In genomic region chr18:8229040-8229439, GRCh38 we compare ENCODE assay signal across 1 cellular context.
TF ChIP-seq lines count a peak whose summit lies in the region.

No MANE protein-coding gene starts in this region.

TF ChIP-seq in GM23338, 12 proteins besides CTCF, POLR2A, EP300 and RAD21 (continued from another document):
- TF ChIP-seq, protein P1, sequence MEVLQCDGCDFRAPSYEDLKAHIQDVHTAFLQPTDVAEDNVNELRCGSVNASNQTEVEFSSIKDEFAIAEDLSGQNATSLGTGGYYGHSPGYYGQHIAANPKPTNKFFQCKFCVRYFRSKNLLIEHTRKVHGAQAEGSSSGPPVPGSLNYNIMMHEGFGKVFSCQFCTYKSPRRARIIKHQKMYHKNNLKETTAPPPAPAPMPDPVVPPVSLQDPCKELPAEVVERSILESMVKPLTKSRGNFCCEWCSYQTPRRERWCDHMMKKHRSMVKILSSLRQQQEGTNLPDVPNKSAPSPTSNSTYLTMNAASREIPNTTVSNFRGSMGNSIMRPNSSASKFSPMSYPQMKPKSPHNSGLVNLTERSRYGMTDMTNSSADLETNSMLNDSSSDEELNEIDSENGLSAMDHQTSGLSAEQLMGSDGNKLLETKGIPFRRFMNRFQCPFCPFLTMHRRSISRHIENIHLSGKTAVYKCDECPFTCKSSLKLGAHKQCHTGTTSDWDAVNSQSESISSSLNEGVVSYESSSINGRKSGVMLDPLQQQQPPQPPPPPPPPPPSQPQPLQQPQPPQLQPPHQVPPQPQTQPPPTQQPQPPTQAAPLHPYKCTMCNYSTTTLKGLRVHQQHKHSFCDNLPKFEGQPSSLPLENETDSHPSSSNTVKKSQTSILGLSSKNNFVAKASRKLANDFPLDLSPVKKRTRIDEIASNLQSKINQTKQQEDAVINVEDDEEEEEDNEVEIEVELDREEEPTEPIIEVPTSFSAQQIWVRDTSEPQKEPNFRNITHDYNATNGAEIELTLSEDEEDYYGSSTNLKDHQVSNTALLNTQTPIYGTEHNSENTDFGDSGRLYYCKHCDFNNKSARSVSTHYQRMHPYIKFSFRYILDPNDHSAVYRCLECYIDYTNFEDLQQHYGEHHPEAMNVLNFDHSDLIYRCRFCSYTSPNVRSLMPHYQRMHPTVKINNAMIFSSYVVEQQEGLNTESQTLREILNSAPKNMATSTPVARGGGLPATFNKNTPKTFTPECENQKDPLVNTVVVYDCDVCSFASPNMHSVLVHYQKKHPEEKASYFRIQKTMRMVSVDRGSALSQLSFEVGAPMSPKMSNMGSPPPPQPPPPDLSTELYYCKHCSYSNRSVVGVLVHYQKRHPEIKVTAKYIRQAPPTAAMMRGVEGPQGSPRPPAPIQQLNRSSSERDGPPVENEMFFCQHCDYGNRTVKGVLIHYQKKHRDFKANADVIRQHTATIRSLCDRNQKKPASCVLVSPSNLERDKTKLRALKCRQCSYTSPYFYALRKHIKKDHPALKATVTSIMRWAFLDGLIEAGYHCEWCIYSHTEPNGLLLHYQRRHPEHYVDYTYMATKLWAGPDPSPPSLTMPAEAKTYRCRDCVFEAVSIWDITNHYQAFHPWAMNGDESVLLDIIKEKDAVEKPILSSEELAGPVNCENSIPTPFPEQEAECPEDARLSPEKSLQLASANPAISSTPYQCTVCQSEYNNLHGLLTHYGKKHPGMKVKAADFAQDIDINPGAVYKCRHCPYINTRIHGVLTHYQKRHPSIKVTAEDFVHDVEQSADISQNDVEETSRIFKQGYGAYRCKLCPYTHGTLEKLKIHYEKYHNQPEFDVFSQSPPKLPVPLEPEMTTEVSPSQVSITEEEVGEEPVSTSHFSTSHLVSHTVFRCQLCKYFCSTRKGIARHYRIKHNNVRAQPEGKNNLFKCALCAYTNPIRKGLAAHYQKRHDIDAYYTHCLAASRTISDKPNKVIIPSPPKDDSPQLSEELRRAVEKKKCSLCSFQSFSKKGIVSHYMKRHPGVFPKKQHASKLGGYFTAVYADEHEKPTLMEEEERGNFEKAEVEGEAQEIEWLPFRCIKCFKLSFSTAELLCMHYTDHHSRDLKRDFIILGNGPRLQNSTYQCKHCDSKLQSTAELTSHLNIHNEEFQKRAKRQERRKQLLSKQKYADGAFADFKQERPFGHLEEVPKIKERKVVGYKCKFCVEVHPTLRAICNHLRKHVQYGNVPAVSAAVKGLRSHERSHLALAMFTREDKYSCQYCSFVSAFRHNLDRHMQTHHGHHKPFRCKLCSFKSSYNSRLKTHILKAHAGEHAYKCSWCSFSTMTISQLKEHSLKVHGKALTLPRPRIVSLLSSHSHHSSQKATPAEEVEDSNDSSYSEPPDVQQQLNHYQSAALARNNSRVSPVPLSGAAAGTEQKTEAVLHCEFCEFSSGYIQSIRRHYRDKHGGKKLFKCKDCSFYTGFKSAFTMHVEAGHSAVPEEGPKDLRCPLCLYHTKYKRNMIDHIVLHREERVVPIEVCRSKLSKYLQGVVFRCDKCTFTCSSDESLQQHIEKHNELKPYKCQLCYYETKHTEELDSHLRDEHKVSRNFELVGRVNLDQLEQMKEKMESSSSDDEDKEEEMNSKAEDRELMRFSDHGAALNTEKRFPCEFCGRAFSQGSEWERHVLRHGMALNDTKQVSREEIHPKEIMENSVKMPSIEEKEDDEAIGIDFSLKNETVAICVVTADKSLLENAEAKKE (CRISPR knock-in tag; IDR thresholded peaks at IDR 0.05) = no peak
- no peak for TF ChIP-seq EZH2 (IDR thresholded peaks at IDR 0.05; ENCODE audit: low read depth, unreplicated experiment)
- no peak for TF ChIP-seq ZNF331 (CRISPR knock-in tag; IDR thresholded peaks at IDR 0.05; ENCODE audit: low read depth)
- TF ChIP-seq REST (IDR thresholded peaks at IDR 0.05; ENCODE audit: unreplicated experiment) = no peak
- TF ChIP-seq JUNB (IDR thresholded peaks at IDR 0.05; ENCODE audit: unreplicated experiment) = no peak
- no peak for TF ChIP-seq CREB1 (CRISPR knock-in tag; IDR thresholded peaks at IDR 0.05; ENCODE audit: low read depth)
TF ChIP-seq in GM23338: peak in this region for 0.
